In the genomic region with DNA sequence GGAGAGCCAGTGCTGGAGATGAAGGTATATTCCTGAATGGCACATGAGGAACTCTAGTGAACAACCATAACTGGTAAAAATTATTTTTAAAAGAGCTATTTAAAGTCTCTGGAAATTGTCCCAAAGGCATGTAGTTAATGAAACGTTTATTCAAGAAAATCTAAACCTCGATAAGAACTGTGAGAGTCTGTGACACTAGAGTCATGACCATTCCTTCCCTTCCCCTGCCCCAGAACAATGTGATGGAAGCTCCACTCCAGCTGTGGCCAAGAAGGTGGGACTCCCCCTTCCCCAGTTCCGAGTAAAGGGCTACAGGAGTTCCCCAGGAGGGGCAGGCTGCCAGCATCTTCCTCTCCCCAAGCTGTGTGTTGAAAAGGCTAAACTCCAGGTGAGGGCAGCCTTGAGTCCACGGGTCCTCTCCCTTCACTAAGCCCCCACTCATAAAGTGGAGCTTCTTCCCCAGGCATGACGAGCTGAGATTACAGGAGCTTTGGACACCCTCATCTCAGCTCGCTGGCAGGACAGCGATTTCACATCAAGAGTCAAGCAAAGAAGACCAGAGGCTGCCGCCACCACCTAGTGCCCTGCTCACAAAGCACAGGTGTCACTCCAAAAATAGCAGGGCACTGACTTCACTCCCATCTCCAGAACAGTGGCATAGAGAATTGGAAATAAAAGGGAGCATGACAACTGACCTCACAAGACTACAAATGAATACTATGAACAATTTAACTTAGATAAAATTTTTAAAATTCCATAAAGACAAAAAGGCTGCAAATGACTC, we compare ENCODE assay signal across 17 cellular contexts.
DNase-seq lines count a peak whose midpoint lies in the region; ATAC-seq and TF ChIP-seq lines count a peak whose summit lies in the region.
"Had no signal": no experiment of that assay in that cellular context is flagged by ENCODE, and none has a peak within 500 bp of the region (broad histone marks: within the 10 kb centered on the region; RNA-seq: fewer than 3 reads in every experiment).

No MANE protein-coding gene starts in this region.

- no peak overlapping the region for H3K27ac Mint-ChIP-seq in neural progenitor cell
- H3K27ac Mint-ChIP-seq: activated naive CD4-positive, alpha-beta T cell treated with anti-CD3 and anti-CD28 coated beads, Interleukin-2, amount 50 U/mL, for 24 hours had no signal

- H2AFZ ChIP-seq in neural progenitor cell (replicated peaks): no peak overlapping the region

- no peak overlapping the region for H3K4me3 ChIP-seq in heart left ventricle
- no peak overlapping the region for H3K4me3 ChIP-seq in neural progenitor cell
- H3K4me3 ChIP-seq: prostate gland, transverse colon had no signal

- TF ChIP-seq EP300 in Ishikawa (IDR thresholded peaks at IDR 0.05; ENCODE audit: borderline replicate concordance): no peak

- H3K9me3 ChIP-seq in heart left ventricle (peaks cover 0 to 15% (median 0%) of the 10 kb centered on the region in 12 donors), neural progenitor cell (ENCODE audit: low read depth) (no peaks in the 10 kb centered on the region)
- H3K9me3 ChIP-seq: prostate gland, transverse colon had no signal

- H3K27me3 ChIP-seq in heart left ventricle (no peaks in the 10 kb centered on the region), neural progenitor cell (no peaks in the 10 kb centered on the region)
- H3K27me3 ChIP-seq: transverse colon had no signal

- H3K4me1 Mint-ChIP-seq in neural progenitor cell: no peaks in the 10 kb centered on the region
- H3K4me1 Mint-ChIP-seq: activated naive CD4-positive, alpha-beta T cell treated with anti-CD3 and anti-CD28 coated beads, Interleukin-2, amount 50 U/mL, for 24 hours had no signal

- H3K27me3 Mint-ChIP-seq in neural progenitor cell (ENCODE audit: insufficient read depth, low read depth): no peaks in the 10 kb centered on the region

- no peak overlapping the region for H3K4me3 Mint-ChIP-seq in neural progenitor cell
- H3K4me3 Mint-ChIP-seq: activated naive CD4-positive, alpha-beta T cell treated with anti-CD3 and anti-CD28 coated beads, Interleukin-2, amount 50 U/mL, for 24 hours had no signal

- TF ChIP-seq RAD21 in Ishikawa (IDR thresholded peaks at IDR 0.05; ENCODE audit: low read depth): peak; percentile 37; the same call in 1 of the 2 replicates

- ATAC-seq in heart left ventricle: peak in 3 of 4 donors; percentile 57 to 62 (median 57)
- ATAC-seq in HG03469 (IDR thresholded peaks at IDR 0.05; ENCODE audit: unreplicated experiment): no peak
- no peak for ATAC-seq in GM19035 (IDR thresholded peaks at IDR 0.05; ENCODE audit: unreplicated experiment)
- no peak for ATAC-seq in GM21825 (IDR thresholded peaks at IDR 0.05; ENCODE audit: unreplicated experiment)

- no peak overlapping the region for H3K9ac ChIP-seq in neural progenitor cell

- peaks cover 21% of the 10 kb centered on the region for H3K9me3 Mint-ChIP-seq in neural progenitor cell

- no peaks in the 10 kb centered on the region for H3F3A ChIP-seq in neural progenitor cell (ENCODE audit: low read depth)

- peaks cover 4% of the 10 kb centered on the region for H3K36me3 Mint-ChIP-seq in neural progenitor cell
- H3K36me3 Mint-ChIP-seq: CD14-positive monocyte had no signal

- H3K4me2 ChIP-seq in neural progenitor cell: no peak overlapping the region

- no peaks in the 10 kb centered on the region for H3K79me2 ChIP-seq in neural progenitor cell (ENCODE audit: low read depth)

- H3K27ac ChIP-seq in heart left ventricle (no peak overlapping the region), neural progenitor cell (no peak overlapping the region)
- H3K27ac ChIP-seq: transverse colon had no signal

- no peak for TF ChIP-seq POLR2A in heart left ventricle (IDR thresholded peaks at IDR 0.05)

- peak in 2 of 5 donors; percentile 28 to 40 for DNase-seq in heart left ventricle
- peak; percentile 14 for DNase-seq in neural progenitor cell (ENCODE audit: low spot score)
- no peak for DNase-seq in GOT3 (lab: John Stamatoyannopoulos, UW)
- DNase-seq: DMS79 treated with DMSO at 0.1 percent for 48 hours; foreskin melanocyte; islet precursor cell; MV-4-11; stimulated activated CD4-positive, alpha-beta T cell treated with anti-CD3 and anti-CD28 coated beads, Interleukin-1b, Interleukin-23, amount 100 ng/mL, for 48 hours; transverse colon had no signal

- H3K4me1 ChIP-seq in heart left ventricle (peaks cover 0 to 12% (median 0%) of the 10 kb centered on the region in 12 donors), neural progenitor cell (no peaks in the 10 kb centered on the region)

- H3K36me3 ChIP-seq in heart left ventricle (no peaks in the 10 kb centered on the region), neural progenitor cell (no peaks in the 10 kb centered on the region)
- H3K36me3 ChIP-seq: prostate gland, transverse colon had no signal

- intact Hi-C loops in heart left ventricle (cut with DNase I): loop anchor here in 5 of 10 donors (5.0 to 10.0 kb wide), 3 partner anchors 119 to 162 kb away; a partner anchor contains a TSS

- H4K20me1 ChIP-seq in neural progenitor cell (ENCODE audit: low read depth): no peaks in the 10 kb centered on the region

- TF ChIP-seq CTCF in GM12873 (IDR thresholded peaks at IDR 0.05; ENCODE audit: insufficient read depth, low read depth, low read length, missing control alignments) (peak; percentile 16), heart left ventricle (IDR thresholded peaks at IDR 0.05) (peak in 2 of 12 donors; percentile 32 to 37), neural progenitor cell (IDR thresholded peaks at IDR 0.05) (no peak)

- 29 to 42% (median 36%) methylated on average over 7 to 8 of the region's 8 CpGs for WGBS in heart left ventricle, 4 donors

TF ChIP-seq in Ishikawa, 13 proteins besides CTCF, POLR2A, EP300 and RAD21:
- TF ChIP-seq, protein P1, sequence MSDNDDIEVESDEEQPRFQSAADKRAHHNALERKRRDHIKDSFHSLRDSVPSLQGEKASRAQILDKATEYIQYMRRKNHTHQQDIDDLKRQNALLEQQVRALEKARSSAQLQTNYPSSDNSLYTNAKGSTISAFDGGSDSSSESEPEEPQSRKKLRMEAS (IDR thresholded peaks at IDR 0.05): no peak
- TF ChIP-seq CEBPB (IDR thresholded peaks at IDR 0.05) (no peak), EGR1 (IDR thresholded peaks at IDR 0.05) (no peak), TAF1 (IDR thresholded peaks at IDR 0.05; ENCODE audit: low read depth) (no peak), TEAD4 (IDR thresholded peaks at IDR 0.05) (no peak), CREB1 (IDR thresholded peaks at IDR 0.05; ENCODE audit: low read depth) (no peak), ZBTB7A (IDR thresholded peaks at IDR 0.05; ENCODE audit: low read depth) (no peak), FOXM1 (IDR thresholded peaks at IDR 0.05; ENCODE audit: borderline replicate concordance, low read depth) (no peak), YY1 (IDR thresholded peaks at IDR 0.05; ENCODE audit: low read depth) (no peak)
- TF ChIP-seq, protein P2, sequence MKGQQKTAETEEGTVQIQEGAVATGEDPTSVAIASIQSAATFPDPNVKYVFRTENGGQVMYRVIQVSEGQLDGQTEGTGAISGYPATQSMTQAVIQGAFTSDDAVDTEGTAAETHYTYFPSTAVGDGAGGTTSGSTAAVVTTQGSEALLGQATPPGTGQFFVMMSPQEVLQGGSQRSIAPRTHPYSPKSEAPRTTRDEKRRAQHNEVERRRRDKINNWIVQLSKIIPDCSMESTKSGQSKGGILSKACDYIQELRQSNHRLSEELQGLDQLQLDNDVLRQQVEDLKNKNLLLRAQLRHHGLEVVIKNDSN (IDR thresholded peaks at IDR 0.05): no peak

Comparison
In these comparisons a context has a peak if more than half of its experiments do, and no peak if none do; other contexts are left out.
1. ATAC-seq: peak in heart left ventricle (3 of 4); none in HG03469 (single experiment), GM19035 (single experiment) and GM21825 (single experiment).